In genomic region chr2:88057437-88057844, GRCh38 we compare ENCODE assay signal across 1 cellular context.
TF ChIP-seq lines count a peak whose summit lies in the region.

No MANE protein-coding gene starts in this region.

TF ChIP-seq in IMR-90, 13 proteins besides CTCF, POLR2A, EP300 and RAD21 (continued from another document):
- TF ChIP-seq ELK1 (IDR thresholded peaks at IDR 0.05; ENCODE audit: borderline replicate concordance, low read depth, low read length), result no peak
- no peak for TF ChIP-seq BHLHE40 (IDR thresholded peaks at IDR 0.05; ENCODE audit: low read depth, low read length)
- TF ChIP-seq CHD1 (IDR thresholded peaks at IDR 0.05; ENCODE audit: low read depth, low read length), result no peak
- no peak for TF ChIP-seq FOS (IDR thresholded peaks at IDR 0.05; ENCODE audit: low read depth, low read length)
- no peak for TF ChIP-seq RFX5 (IDR thresholded peaks at IDR 0.05; ENCODE audit: low read depth, low read length)
- TF ChIP-seq USF2 (IDR thresholded peaks at IDR 0.05; ENCODE audit: low read depth, low read length), result no peak
- no peak for TF ChIP-seq RCOR1 (IDR thresholded peaks at IDR 0.05; ENCODE audit: insufficient replicate concordance, low read length)
- TF ChIP-seq MAFK (IDR thresholded peaks at IDR 0.05; ENCODE audit: low read depth, low read length), result no peak
- TF ChIP-seq CEBPB (IDR thresholded peaks at IDR 0.05; ENCODE audit: low read depth, low read length), result no peak
